In genomic region chr1:154418062-154418897, GRCh38 we compare ENCODE assay signal across 1 cellular context.
TF ChIP-seq lines count a peak whose summit lies in the region.

No MANE protein-coding gene starts in this region.

TF ChIP-seq in HepG2, 621 proteins besides CTCF, POLR2A, EP300 and RAD21 (continued from another document and continues in another):
- TF ChIP-seq, protein P1, sequence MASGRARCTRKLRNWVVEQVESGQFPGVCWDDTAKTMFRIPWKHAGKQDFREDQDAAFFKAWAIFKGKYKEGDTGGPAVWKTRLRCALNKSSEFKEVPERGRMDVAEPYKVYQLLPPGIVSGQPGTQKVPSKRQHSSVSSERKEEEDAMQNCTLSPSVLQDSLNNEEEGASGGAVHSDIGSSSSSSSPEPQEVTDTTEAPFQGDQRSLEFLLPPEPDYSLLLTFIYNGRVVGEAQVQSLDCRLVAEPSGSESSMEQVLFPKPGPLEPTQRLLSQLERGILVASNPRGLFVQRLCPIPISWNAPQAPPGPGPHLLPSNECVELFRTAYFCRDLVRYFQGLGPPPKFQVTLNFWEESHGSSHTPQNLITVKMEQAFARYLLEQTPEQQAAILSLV (CRISPR knock-in tag; IDR thresholded peaks at IDR 0.05; ENCODE audit: borderline replicate concordance), result peak; percentile 48; the same call in 1 of the 2 replicates
- TF ChIP-seq E2F1 (CRISPR knock-in tag; IDR thresholded peaks at IDR 0.05) (no peak; the same call in 1 of the 2 replicates), PTBP1 (IDR thresholded peaks at IDR 0.05; ENCODE audit: low read depth, low read length, poor library complexity, severe bottlenecking) (no peak), ZNF17 (CRISPR knock-in tag; IDR thresholded peaks at IDR 0.05) (no peak), TAF1 (CRISPR knock-in tag; IDR thresholded peaks at IDR 0.05) (peak; percentile 62), MEF2D (CRISPR knock-in tag; IDR thresholded peaks at IDR 0.05) (peak; percentile 96), NAIF1 (CRISPR knock-in tag; IDR thresholded peaks at IDR 0.05; ENCODE audit: borderline replicate concordance) (no peak), ZNF260 (CRISPR knock-in tag; IDR thresholded peaks at IDR 0.05; ENCODE audit: borderline replicate concordance, low read depth) (no peak), ZNF580 (CRISPR knock-in tag; IDR thresholded peaks at IDR 0.05; ENCODE audit: borderline replicate concordance, low read depth) (peak; percentile 62; the same call in 1 of the 2 replicates), GATAD2A (CRISPR knock-in tag; IDR thresholded peaks at IDR 0.05) (peak; percentile 97), ZNF841 (CRISPR knock-in tag; IDR thresholded peaks at IDR 0.05; ENCODE audit: borderline replicate concordance) (no peak), JUNB (CRISPR knock-in tag; IDR thresholded peaks at IDR 0.05; ENCODE audit: borderline replicate concordance) (peak; percentile 99), ZNF264 (CRISPR knock-in tag; IDR thresholded peaks at IDR 0.05) (peak; percentile 73; the same call in 1 of the 2 replicates), AFF4 (CRISPR knock-in tag; IDR thresholded peaks at IDR 0.05) (no peak), LRRFIP1 (CRISPR knock-in tag; conservative IDR thresholded peaks at IDR 0.05) (no peak), YEATS4 (CRISPR knock-in tag; IDR thresholded peaks at IDR 0.05; ENCODE audit: borderline replicate concordance) (peak; percentile 64; the same call in 1 of the 2 replicates), SRSF1 (optimal IDR thresholded peaks at IDR 0.05; ENCODE audit: low read depth, low read length) (no peak), YEATS2 (CRISPR knock-in tag; IDR thresholded peaks at IDR 0.05; ENCODE audit: borderline replicate concordance) (peak; percentile 79; the same call in 1 of the 2 replicates), ZNF431 (CRISPR knock-in tag; IDR thresholded peaks at IDR 0.05; ENCODE audit: borderline replicate concordance, low read depth) (peak; percentile 53; the same call in 1 of the 2 replicates), ZNF567 (CRISPR knock-in tag; IDR thresholded peaks at IDR 0.05; ENCODE audit: borderline replicate concordance) (no peak; the same call in 1 of the 2 replicates), MIER2 (CRISPR knock-in tag; IDR thresholded peaks at IDR 0.05) (peak; percentile 82; the same call in 1 of the 2 replicates), ZNF569 (CRISPR knock-in tag; IDR thresholded peaks at IDR 0.05; ENCODE audit: borderline replicate concordance) (0 out of 2 replicates have a peak, but pooled peaks have one; percentile 41), THRA (CRISPR knock-in tag; IDR thresholded peaks at IDR 0.05; ENCODE audit: borderline replicate concordance) (no peak; the same call in 1 of the 2 replicates), ZNF33B (CRISPR knock-in tag; IDR thresholded peaks at IDR 0.05) (no peak), ZNF777 (CRISPR knock-in tag; IDR thresholded peaks at IDR 0.05) (no peak), FOXP1 (IDR thresholded peaks at IDR 0.05) (peak; percentile 73), FOXP1 (CRISPR knock-in tag; IDR thresholded peaks at IDR 0.05) (peak; percentile 99), ZNF790 (CRISPR knock-in tag; IDR thresholded peaks at IDR 0.05; ENCODE audit: borderline replicate concordance) (no peak), THYN1 (CRISPR knock-in tag; IDR thresholded peaks at IDR 0.05; ENCODE audit: borderline replicate concordance, low read depth) (no peak), ZFP36L1 (CRISPR knock-in tag; IDR thresholded peaks at IDR 0.05) (peak; percentile 97), REL (CRISPR knock-in tag; conservative IDR thresholded peaks at IDR 0.05) (0 out of 2 replicates have a peak, but pooled peaks have one; percentile 32), KLF13 (CRISPR knock-in tag; IDR thresholded peaks at IDR 0.05) (no peak), ZNF282 (IDR thresholded peaks at IDR 0.05; ENCODE audit: partially characterized antibody) (no peak), SATB2 (CRISPR knock-in tag; IDR thresholded peaks at IDR 0.05) (no peak), NFYB (CRISPR knock-in tag; IDR thresholded peaks at IDR 0.05) (no peak), CEBPG (CRISPR knock-in tag; IDR thresholded peaks at IDR 0.05) (peak; percentile 64), ZNF180 (CRISPR knock-in tag; IDR thresholded peaks at IDR 0.05; ENCODE audit: borderline replicate concordance, low read depth) (no peak), SNAPC2 (CRISPR knock-in tag; IDR thresholded peaks at IDR 0.05) (peak; percentile 78), MED8 (CRISPR knock-in tag; IDR thresholded peaks at IDR 0.05; ENCODE audit: insufficient replicate concordance) (no peak), HNRNPUL1 (IDR thresholded peaks at IDR 0.05; ENCODE audit: low read depth, low read length) (no peak), ZNF619 (CRISPR knock-in tag; IDR thresholded peaks at IDR 0.05) (no peak), PHF21A (CRISPR knock-in tag; IDR thresholded peaks at IDR 0.05) (peak; percentile 96), KLF11 (CRISPR knock-in tag; IDR thresholded peaks at IDR 0.05) (peak; percentile 64; the same call in 1 of the 2 replicates), MATR3 (CRISPR knock-in tag; IDR thresholded peaks at IDR 0.05) (no peak), ZNF615 (CRISPR knock-in tag; IDR thresholded peaks at IDR 0.05; ENCODE audit: borderline replicate concordance) (0 out of 2 replicates have a peak, but pooled peaks have one; percentile 57), SP2 (CRISPR knock-in tag; IDR thresholded peaks at IDR 0.05) (no peak), ZNF331 (CRISPR knock-in tag; IDR thresholded peaks at IDR 0.05) (peak; percentile 90), ZNF598 (CRISPR knock-in tag; IDR thresholded peaks at IDR 0.05; ENCODE audit: borderline replicate concordance) (no peak), ZKSCAN1 (IDR thresholded peaks at IDR 0.05; ENCODE audit: low read length) (no peak), WIZ (CRISPR knock-in tag; IDR thresholded peaks at IDR 0.05) (no peak), ZNF317 (CRISPR knock-in tag; IDR thresholded peaks at IDR 0.05) (peak; percentile 87), SP5 (CRISPR knock-in tag; IDR thresholded peaks at IDR 0.05; ENCODE audit: borderline replicate concordance, low read depth) (peak; percentile 93)
- TF ChIP-seq, protein P2, sequence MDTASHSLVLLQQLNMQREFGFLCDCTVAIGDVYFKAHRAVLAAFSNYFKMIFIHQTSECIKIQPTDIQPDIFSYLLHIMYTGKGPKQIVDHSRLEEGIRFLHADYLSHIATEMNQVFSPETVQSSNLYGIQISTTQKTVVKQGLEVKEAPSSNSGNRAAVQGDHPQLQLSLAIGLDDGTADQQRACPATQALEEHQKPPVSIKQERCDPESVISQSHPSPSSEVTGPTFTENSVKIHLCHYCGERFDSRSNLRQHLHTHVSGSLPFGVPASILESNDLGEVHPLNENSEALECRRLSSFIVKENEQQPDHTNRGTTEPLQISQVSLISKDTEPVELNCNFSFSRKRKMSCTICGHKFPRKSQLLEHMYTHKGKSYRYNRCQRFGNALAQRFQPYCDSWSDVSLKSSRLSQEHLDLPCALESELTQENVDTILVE (CRISPR knock-in tag; IDR thresholded peaks at IDR 0.05), result peak; percentile 56
- TF ChIP-seq, protein P3, sequence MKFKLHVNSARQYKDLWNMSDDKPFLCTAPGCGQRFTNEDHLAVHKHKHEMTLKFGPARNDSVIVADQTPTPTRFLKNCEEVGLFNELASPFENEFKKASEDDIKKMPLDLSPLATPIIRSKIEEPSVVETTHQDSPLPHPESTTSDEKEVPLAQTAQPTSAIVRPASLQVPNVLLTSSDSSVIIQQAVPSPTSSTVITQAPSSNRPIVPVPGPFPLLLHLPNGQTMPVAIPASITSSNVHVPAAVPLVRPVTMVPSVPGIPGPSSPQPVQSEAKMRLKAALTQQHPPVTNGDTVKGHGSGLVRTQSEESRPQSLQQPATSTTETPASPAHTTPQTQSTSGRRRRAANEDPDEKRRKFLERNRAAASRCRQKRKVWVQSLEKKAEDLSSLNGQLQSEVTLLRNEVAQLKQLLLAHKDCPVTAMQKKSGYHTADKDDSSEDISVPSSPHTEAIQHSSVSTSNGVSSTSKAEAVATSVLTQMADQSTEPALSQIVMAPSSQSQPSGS (CRISPR knock-in tag; IDR thresholded peaks at IDR 0.05), result peak; percentile 82; the same call in 1 of the 2 replicates
- TF ChIP-seq, protein P4, sequence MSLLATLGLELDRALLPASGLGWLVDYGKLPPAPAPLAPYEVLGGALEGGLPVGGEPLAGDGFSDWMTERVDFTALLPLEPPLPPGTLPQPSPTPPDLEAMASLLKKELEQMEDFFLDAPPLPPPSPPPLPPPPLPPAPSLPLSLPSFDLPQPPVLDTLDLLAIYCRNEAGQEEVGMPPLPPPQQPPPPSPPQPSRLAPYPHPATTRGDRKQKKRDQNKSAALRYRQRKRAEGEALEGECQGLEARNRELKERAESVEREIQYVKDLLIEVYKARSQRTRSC (CRISPR knock-in tag; IDR thresholded peaks at IDR 0.05; ENCODE audit: low read depth), result no peak
- TF ChIP-seq, protein P5, sequence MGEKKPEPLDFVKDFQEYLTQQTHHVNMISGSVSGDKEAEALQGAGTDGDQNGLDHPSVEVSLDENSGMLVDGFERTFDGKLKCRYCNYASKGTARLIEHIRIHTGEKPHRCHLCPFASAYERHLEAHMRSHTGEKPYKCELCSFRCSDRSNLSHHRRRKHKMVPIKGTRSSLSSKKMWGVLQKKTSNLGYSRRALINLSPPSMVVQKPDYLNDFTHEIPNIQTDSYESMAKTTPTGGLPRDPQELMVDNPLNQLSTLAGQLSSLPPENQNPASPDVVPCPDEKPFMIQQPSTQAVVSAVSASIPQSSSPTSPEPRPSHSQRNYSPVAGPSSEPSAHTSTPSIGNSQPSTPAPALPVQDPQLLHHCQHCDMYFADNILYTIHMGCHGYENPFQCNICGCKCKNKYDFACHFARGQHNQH (CRISPR knock-in tag; IDR thresholded peaks at IDR 0.05), result peak; percentile 97
- TF ChIP-seq, protein P6, sequence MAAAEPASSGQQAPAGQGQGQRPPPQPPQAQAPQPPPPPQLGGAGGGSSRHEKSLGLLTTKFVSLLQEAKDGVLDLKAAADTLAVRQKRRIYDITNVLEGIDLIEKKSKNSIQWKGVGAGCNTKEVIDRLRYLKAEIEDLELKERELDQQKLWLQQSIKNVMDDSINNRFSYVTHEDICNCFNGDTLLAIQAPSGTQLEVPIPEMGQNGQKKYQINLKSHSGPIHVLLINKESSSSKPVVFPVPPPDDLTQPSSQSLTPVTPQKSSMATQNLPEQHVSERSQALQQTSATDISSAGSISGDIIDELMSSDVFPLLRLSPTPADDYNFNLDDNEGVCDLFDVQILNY (CRISPR knock-in tag; conservative IDR thresholded peaks at IDR 0.05), result no peak
